ENCODE assay signal across 1 cellular context in the genomic region with DNA sequence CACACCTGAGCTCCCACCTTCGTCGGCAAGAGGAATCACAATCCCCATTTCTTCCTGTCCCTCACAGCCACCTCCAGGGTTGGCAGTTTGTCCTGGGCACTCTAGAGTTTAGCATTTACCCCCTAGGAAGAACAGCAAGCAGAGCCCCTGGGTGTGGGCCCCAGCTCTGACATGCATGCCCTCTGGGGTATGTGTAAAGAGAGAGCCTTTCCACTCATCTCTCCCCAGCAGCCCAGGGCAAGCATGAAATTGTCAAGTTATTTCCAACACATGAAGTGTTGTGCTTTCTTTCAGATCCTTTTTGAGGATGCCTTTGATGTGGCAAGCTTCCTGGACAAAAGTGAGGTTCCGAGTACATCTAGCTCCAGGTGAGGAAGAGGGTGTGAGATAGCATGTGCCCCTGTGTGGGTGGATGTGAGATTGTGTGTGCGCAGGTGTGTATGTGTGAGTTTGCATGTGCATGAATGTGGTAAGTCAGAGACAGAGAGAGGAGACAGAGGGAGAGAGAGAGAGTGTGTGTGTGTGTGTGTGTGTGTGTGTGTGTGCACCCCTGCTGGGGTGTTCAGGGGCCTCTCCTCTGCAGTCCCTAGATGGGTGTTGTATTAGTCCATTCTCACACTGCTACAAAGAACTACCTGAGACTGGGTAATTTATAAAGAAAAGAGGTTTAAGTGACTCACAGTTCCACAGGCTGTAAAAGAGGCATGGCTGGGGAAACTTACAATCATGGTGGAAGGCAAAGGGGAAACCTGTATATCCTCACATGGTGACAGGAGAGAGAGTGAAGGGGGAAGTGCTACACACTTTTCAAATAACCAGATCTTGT.
TF ChIP-seq lines count a peak whose summit lies in the region.

No MANE protein-coding gene starts in this region.

TF ChIP-seq in GM23338, 12 proteins besides CTCF, POLR2A, EP300 and RAD21 (continued from another document):
- TF ChIP-seq, protein P1, sequence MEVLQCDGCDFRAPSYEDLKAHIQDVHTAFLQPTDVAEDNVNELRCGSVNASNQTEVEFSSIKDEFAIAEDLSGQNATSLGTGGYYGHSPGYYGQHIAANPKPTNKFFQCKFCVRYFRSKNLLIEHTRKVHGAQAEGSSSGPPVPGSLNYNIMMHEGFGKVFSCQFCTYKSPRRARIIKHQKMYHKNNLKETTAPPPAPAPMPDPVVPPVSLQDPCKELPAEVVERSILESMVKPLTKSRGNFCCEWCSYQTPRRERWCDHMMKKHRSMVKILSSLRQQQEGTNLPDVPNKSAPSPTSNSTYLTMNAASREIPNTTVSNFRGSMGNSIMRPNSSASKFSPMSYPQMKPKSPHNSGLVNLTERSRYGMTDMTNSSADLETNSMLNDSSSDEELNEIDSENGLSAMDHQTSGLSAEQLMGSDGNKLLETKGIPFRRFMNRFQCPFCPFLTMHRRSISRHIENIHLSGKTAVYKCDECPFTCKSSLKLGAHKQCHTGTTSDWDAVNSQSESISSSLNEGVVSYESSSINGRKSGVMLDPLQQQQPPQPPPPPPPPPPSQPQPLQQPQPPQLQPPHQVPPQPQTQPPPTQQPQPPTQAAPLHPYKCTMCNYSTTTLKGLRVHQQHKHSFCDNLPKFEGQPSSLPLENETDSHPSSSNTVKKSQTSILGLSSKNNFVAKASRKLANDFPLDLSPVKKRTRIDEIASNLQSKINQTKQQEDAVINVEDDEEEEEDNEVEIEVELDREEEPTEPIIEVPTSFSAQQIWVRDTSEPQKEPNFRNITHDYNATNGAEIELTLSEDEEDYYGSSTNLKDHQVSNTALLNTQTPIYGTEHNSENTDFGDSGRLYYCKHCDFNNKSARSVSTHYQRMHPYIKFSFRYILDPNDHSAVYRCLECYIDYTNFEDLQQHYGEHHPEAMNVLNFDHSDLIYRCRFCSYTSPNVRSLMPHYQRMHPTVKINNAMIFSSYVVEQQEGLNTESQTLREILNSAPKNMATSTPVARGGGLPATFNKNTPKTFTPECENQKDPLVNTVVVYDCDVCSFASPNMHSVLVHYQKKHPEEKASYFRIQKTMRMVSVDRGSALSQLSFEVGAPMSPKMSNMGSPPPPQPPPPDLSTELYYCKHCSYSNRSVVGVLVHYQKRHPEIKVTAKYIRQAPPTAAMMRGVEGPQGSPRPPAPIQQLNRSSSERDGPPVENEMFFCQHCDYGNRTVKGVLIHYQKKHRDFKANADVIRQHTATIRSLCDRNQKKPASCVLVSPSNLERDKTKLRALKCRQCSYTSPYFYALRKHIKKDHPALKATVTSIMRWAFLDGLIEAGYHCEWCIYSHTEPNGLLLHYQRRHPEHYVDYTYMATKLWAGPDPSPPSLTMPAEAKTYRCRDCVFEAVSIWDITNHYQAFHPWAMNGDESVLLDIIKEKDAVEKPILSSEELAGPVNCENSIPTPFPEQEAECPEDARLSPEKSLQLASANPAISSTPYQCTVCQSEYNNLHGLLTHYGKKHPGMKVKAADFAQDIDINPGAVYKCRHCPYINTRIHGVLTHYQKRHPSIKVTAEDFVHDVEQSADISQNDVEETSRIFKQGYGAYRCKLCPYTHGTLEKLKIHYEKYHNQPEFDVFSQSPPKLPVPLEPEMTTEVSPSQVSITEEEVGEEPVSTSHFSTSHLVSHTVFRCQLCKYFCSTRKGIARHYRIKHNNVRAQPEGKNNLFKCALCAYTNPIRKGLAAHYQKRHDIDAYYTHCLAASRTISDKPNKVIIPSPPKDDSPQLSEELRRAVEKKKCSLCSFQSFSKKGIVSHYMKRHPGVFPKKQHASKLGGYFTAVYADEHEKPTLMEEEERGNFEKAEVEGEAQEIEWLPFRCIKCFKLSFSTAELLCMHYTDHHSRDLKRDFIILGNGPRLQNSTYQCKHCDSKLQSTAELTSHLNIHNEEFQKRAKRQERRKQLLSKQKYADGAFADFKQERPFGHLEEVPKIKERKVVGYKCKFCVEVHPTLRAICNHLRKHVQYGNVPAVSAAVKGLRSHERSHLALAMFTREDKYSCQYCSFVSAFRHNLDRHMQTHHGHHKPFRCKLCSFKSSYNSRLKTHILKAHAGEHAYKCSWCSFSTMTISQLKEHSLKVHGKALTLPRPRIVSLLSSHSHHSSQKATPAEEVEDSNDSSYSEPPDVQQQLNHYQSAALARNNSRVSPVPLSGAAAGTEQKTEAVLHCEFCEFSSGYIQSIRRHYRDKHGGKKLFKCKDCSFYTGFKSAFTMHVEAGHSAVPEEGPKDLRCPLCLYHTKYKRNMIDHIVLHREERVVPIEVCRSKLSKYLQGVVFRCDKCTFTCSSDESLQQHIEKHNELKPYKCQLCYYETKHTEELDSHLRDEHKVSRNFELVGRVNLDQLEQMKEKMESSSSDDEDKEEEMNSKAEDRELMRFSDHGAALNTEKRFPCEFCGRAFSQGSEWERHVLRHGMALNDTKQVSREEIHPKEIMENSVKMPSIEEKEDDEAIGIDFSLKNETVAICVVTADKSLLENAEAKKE (CRISPR knock-in tag; IDR thresholded peaks at IDR 0.05) = no peak
- TF ChIP-seq EZH2phosphoT487 (IDR thresholded peaks at IDR 0.05; ENCODE audit: unreplicated experiment) = no peak
- TF ChIP-seq JUNB (IDR thresholded peaks at IDR 0.05; ENCODE audit: unreplicated experiment) = no peak
- no peak for TF ChIP-seq ZNF114 (CRISPR knock-in tag; IDR thresholded peaks at IDR 0.05)
- TF ChIP-seq STAT1 (IDR thresholded peaks at IDR 0.05; ENCODE audit: unreplicated experiment) = no peak
- no peak for TF ChIP-seq ZNF331 (CRISPR knock-in tag; IDR thresholded peaks at IDR 0.05; ENCODE audit: low read depth)
